ENCODE assay signal across 8 cellular contexts in genomic region chr21:33948096-33948950, GRCh38. TPM values are rescaled to one million over a fixed set of nuclear protein-coding genes. Genes with fewer than 3 reads are reported as not detected.
DNase-seq lines count a peak whose midpoint lies in the region; ATAC-seq and TF ChIP-seq lines count a peak whose summit lies in the region.

No MANE protein-coding gene starts in this region.

- TF ChIP-seq CTCF in chondrocyte (IDR thresholded peaks at IDR 0.05) (no peak), lower leg skin (IDR thresholded peaks at IDR 0.05) (no peak)

- H3K27ac Mint-ChIP-seq in activated CD4-positive, alpha-beta T cell treated with anti-CD3 and anti-CD28 coated beads for 36 hours: peak overlapping the region; percentile 100
- H3K27ac Mint-ChIP-seq in chondrocyte (ENCODE audit: unreplicated experiment): peak overlapping the region; percentile 97

- H3K4me3 ChIP-seq in lower leg skin (ENCODE audit: low read depth, poor library complexity, severe bottlenecking): no peak overlapping the region

- no peaks in the 10 kb centered on the region for H3K27me3 Mint-ChIP-seq in activated CD4-positive, alpha-beta T cell treated with anti-CD3 and anti-CD28 coated beads for 36 hours
- H3K27me3 Mint-ChIP-seq in chondrocyte (ENCODE audit: low read depth): no peaks in the 10 kb centered on the region

- H3K9me3 Mint-ChIP-seq in activated CD4-positive, alpha-beta T cell treated with anti-CD3 and anti-CD28 coated beads for 36 hours (ENCODE audit: low read depth): peaks cover 12% of the 10 kb centered on the region
- H3K9me3 Mint-ChIP-seq in chondrocyte (ENCODE audit: low read depth): peaks cover 10% of the 10 kb centered on the region

- POLR2A ChIA-PET in activated CD4-positive, alpha-beta T cell treated with anti-CD3 and anti-CD28 coated beads for 36 hours (lab: Charles Lee): interaction anchor here (0.5 to 3.6 kb wide), 22 partner anchors 9 to 1055 kb away, joined by 3 to 104 read pairs (median 5); partner anchors contain the start of genes MRPS6 and SLC5A3

- intact Hi-C loops in activated CD4-positive, alpha-beta T cell treated with anti-CD3 and anti-CD28 coated beads for 36 hours (cut with DNase I, micrococcal nuclease): loop anchor here (1.0 to 10.0 kb wide), 10 partner anchors 16 to 940 kb away; partner anchors contain the start of genes ATP5PO (in 1 of the 2) and GART (in 1 of the 2)
- intact Hi-C loops in lower leg skin (cut with DNase I; ENCODE audit: low total_unique reads): no loop called here

- H3K36me3 Mint-ChIP-seq in activated CD4-positive, alpha-beta T cell treated with anti-CD3 and anti-CD28 coated beads for 36 hours (ENCODE audit: low read depth): peaks cover 35% of the 10 kb centered on the region
- peaks cover 6% of the 10 kb centered on the region for H3K36me3 Mint-ChIP-seq in chondrocyte (ENCODE audit: low read depth)

- CTCF ChIA-PET in activated CD4-positive, alpha-beta T cell treated with anti-CD3 and anti-CD28 coated beads for 36 hours (lab: Charles Lee): interaction anchor here (0.6 to 3.5 kb wide), 13 partner anchors 11 to 723 kb away, joined by 3 to 24 read pairs (median 4); partner anchors contain the start of genes MRPS6 and SLC5A3

- peaks cover 84% of the 10 kb centered on the region for H3K4me1 Mint-ChIP-seq in activated CD4-positive, alpha-beta T cell treated with anti-CD3 and anti-CD28 coated beads for 36 hours
- peaks cover 31% of the 10 kb centered on the region for H3K4me1 Mint-ChIP-seq in chondrocyte (ENCODE audit: low read depth)

- 30% methylated on average over 17 of the region's 17 CpGs for WGBS in lower leg skin, 2 donors

- peak overlapping the region; percentile 70 for H3K4me3 Mint-ChIP-seq in activated CD4-positive, alpha-beta T cell treated with anti-CD3 and anti-CD28 coated beads for 36 hours
- H3K4me3 Mint-ChIP-seq in chondrocyte (ENCODE audit: unreplicated experiment): peak overlapping the region; percentile 56

- TF ChIP-seq POLR2A in lower leg skin (IDR thresholded peaks at IDR 0.05): no peak

- ATAC-seq in HG03045 (IDR thresholded peaks at IDR 0.05; ENCODE audit: unreplicated experiment): peak; percentile 48
- peak; percentile 52 for ATAC-seq in activated CD4-positive, alpha-beta T cell treated with anti-CD3 and anti-CD28 coated beads for 36 hours

- peak; percentile 56 for DNase-seq in NCI-H82 (lab: John Stamatoyannopoulos, UW)
- DNase-seq in NCI-H82 treated with DMSO at 0.1 percent for 48 hours (lab: John Stamatoyannopoulos, UW; ENCODE audit: unreplicated experiment): no peak
- peak; percentile 88 for DNase-seq in NCI-H2227 (lab: John Stamatoyannopoulos, UW; ENCODE audit: unreplicated experiment)
- DNase-seq in activated CD4-positive, alpha-beta T cell treated with anti-CD3 and anti-CD28 coated beads for 36 hours: peak; percentile 91
- no peak for DNase-seq in chondrocyte (ENCODE audit: low spot score)
- DNase-seq in lower leg skin (ENCODE audit: low spot score in 2 of 2): peak; percentile 63 to 92
- DNase-seq in stimulated activated CD4-positive, alpha-beta T cell treated with anti-CD3 and anti-CD28 coated beads, TNF-alpha, amount 100 ng/mL, for 48 hours (ENCODE audit: low read depth in 3 of 3): peak; percentile 62 to 79 (median 65)

RNA-seq across cellular contexts. Expression of gene ATP5PO, which starts 32.7 kb away (rescaled TPM):
- total RNA-seq in activated CD4-positive, alpha-beta T cell treated with anti-CD3 and anti-CD28 coated beads for 36 hours: 100 to 1,000 TPM; 177 to 238 TPM
- total RNA-seq in chondrocyte: 129 to 131 TPM (median 131 TPM) in 3 replicates
- 100 to 1,000 TPM; 115 to 162 (median 139) TPM for total RNA-seq in lower leg skin

Comparison
In these comparisons a context has a peak if more than half of its experiments do, and no peak if none do; other contexts are left out.
1. DNase-seq: peak in NCI-H82 (single experiment), NCI-H2227 (single experiment), activated CD4-positive, alpha-beta T cell treated with anti-CD3 and anti-CD28 coated beads for 36 hours (single experiment), lower leg skin (2 of 2) and stimulated activated CD4-positive, alpha-beta T cell treated with anti-CD3 and anti-CD28 coated beads, TNF-alpha, amount 100 ng/mL, for 48 hours (3 of 3); none in NCI-H82 treated with DMSO at 0.1 percent for 48 hours (single experiment) and chondrocyte (single experiment).